Comparison of ENCODE assay signal across 14 cellular contexts in genomic region chr4:73867783-73868182, GRCh38. TPM values are rescaled to one million over a fixed set of nuclear protein-coding genes. Genes with fewer than 3 reads are reported as not detected.
DNase-seq lines count a peak whose midpoint lies in the region; ATAC-seq and TF ChIP-seq lines count a peak whose summit lies in the region.
"Had no signal": no experiment of that assay in that cellular context is flagged by ENCODE, and none has a peak within 500 bp of the region (broad histone marks: within the 10 kb centered on the region; RNA-seq: fewer than 3 reads in every experiment).

No MANE protein-coding gene starts in this region.

- H3K27me3 ChIP-seq in brain microvascular endothelial cell (replicated peaks), result no peaks in the 10 kb centered on the region
- no peaks in the 10 kb centered on the region for H3K27me3 ChIP-seq in left lung
- peaks cover 0 to 19% of the 10 kb centered on the region in 2 donors for H3K27me3 ChIP-seq in tibial nerve

- TF ChIP-seq POLR2A in tibial nerve (IDR thresholded peaks at IDR 0.05), result no peak

- H3K9me3 ChIP-seq in left lung, result no peaks in the 10 kb centered on the region
- H3K9me3 ChIP-seq in tibial nerve, result no peaks in the 10 kb centered on the region
- H3K9me3 ChIP-seq: SJSA1 had no signal

- 86 to 96% methylated on average over 3 of the region's 3 CpGs for WGBS in tibial nerve, 2 donors

- H3K27ac ChIP-seq in brain microvascular endothelial cell (no peak overlapping the region), left lung (peak overlapping the region in 1 of 2 donors; percentile 94), tibial nerve (no peak overlapping the region)
- H3K27ac ChIP-seq: SJSA1 had no signal

- H3K4me3 ChIP-seq in brain microvascular endothelial cell (ENCODE audit: low read depth, low read length) (no peak overlapping the region), left lung (no peak overlapping the region), tibial nerve (no peak overlapping the region)
- H3K4me3 ChIP-seq: SJSA1 had no signal

- no peak overlapping the region for H3K4me3 Mint-ChIP-seq in activated CD4-positive, alpha-beta memory T cell treated with anti-CD3 and anti-CD28 coated beads, Interleukin-2, amount 10 ng/mL, durations not matched to agents 7 days and 5 days

- CTCF ChIA-PET in activated CD4-positive, alpha-beta memory T cell treated with anti-CD3 and anti-CD28 coated beads, Interleukin-2, amount 10 ng/mL, durations not matched to agents 7 days and 5 days (lab: Charles Lee), result no interaction called here

- in situ Hi-C loops in brain microvascular endothelial cell (cut with HindIII; ENCODE audit: low pct_ligation_motif_present, low sequenced_read_pairs), result no loop called here

- H3K4me1 ChIP-seq in left lung, result peaks cover 0 to 61% of the 10 kb centered on the region in 2 donors
- H3K4me1 ChIP-seq in tibial nerve, result peaks cover 0 to 18% (median 0%) of the 10 kb centered on the region in 4 donors

- H3K27me3 Mint-ChIP-seq in activated CD4-positive, alpha-beta memory T cell treated with anti-CD3 and anti-CD28 coated beads, Interleukin-2, amount 10 ng/mL, durations not matched to agents 7 days and 5 days, result peaks cover 10% of the 10 kb centered on the region

- no peak overlapping the region for H3K27ac Mint-ChIP-seq in activated CD4-positive, alpha-beta memory T cell treated with anti-CD3 and anti-CD28 coated beads, Interleukin-2, amount 10 ng/mL, durations not matched to agents 7 days and 5 days

- POLR2A ChIA-PET in activated CD4-positive, alpha-beta memory T cell treated with anti-CD3 and anti-CD28 coated beads, Interleukin-2, amount 10 ng/mL, durations not matched to agents 7 days and 5 days (lab: Charles Lee), result no interaction called here

- no peak for TF ChIP-seq EP300 in tibial nerve (IDR thresholded peaks at IDR 0.05)

- ATAC-seq in left lung (peak; percentile 75), HG02610 (IDR thresholded peaks at IDR 0.05; ENCODE audit: unreplicated experiment) (no peak)

- DNase-seq in ELF-1 (ENCODE audit: low read depth, low spot score) (peak; percentile 39), NCI-H226 (peak; percentile 23), brain microvascular endothelial cell (no peak), left lung (peak in 1 of 2 donors; percentile 49), dedifferentiated amniotic fluid mesenchymal stem cell (ENCODE audit: extremely low spot score) (no peak), tibial nerve (ENCODE audit: low spot score in 2 of 2) (no peak)
- no peak for DNase-seq in activated CD4-positive, alpha-beta memory T cell treated with anti-CD3 and anti-CD28 coated beads, Interleukin-2, amount 10 ng/mL, durations not matched to agents 7 days and 5 days
- DNase-seq: activated CD4-positive, CD25-positive, alpha-beta regulatory T cell treated with anti-CD3 and anti-CD28 coated beads, Interleukin-2, amount 50 U/mL, for 72 hours; activated effector memory CD4-positive, alpha-beta T cell treated with Interleukin-2 at 50 U/mL for 16 hours; central memory CD4-positive, alpha-beta T cell; NCI-H2171; nucleus accumbens had no signal

- H3K4me1 Mint-ChIP-seq in activated CD4-positive, alpha-beta memory T cell treated with anti-CD3 and anti-CD28 coated beads, Interleukin-2, amount 10 ng/mL, durations not matched to agents 7 days and 5 days, result no peaks in the 10 kb centered on the region

- TF ChIP-seq CTCF in brain microvascular endothelial cell (IDR thresholded peaks at IDR 0.05; ENCODE audit: low read depth, low read length, missing control alignments), result peak; percentile 11
- no peak for TF ChIP-seq CTCF in left lung (IDR thresholded peaks at IDR 0.05)
- no peak for TF ChIP-seq CTCF in tibial nerve (IDR thresholded peaks at IDR 0.05)

- no peaks in the 10 kb centered on the region for H3K36me3 Mint-ChIP-seq in activated CD4-positive, alpha-beta memory T cell treated with anti-CD3 and anti-CD28 coated beads, Interleukin-2, amount 10 ng/mL, durations not matched to agents 7 days and 5 days (ENCODE audit: low read depth)

- no peaks in the 10 kb centered on the region for H3K9me3 Mint-ChIP-seq in activated CD4-positive, alpha-beta memory T cell treated with anti-CD3 and anti-CD28 coated beads, Interleukin-2, amount 10 ng/mL, durations not matched to agents 7 days and 5 days

- intact Hi-C loops in left lung (cut with DNase I), result no loop called here

- no peaks in the 10 kb centered on the region for H3K36me3 ChIP-seq in brain microvascular endothelial cell (replicated peaks)
- no peaks in the 10 kb centered on the region for H3K36me3 ChIP-seq in left lung
- no peaks in the 10 kb centered on the region for H3K36me3 ChIP-seq in tibial nerve
- H3K36me3 ChIP-seq: SJSA1 had no signal

RNA-seq across cellular contexts. Expression of gene CXCL1, which starts 1.4 kb away (rescaled TPM):
- total RNA-seq in left lung (10 to 100 TPM in 1 of 2 donors, 1 to 10 TPM in 1; 4.1 to 39.0 TPM), tibial nerve (1 to 10 TPM in 2 of 4 donors, under 1 TPM in 1, not detected in 1; 0.84 to 2.7 (median 1.3) TPM)
- not detected for total RNA-seq in activated CD4-positive, alpha-beta memory T cell treated with anti-CD3 and anti-CD28 coated beads, Interleukin-2, amount 10 ng/mL, durations not matched to agents 7 days and 5 days

RNA-seq across cellular contexts. Expression of gene PF4V1, which starts 14.7 kb away (rescaled TPM):
- total RNA-seq in left lung (not detected), tibial nerve (not detected)
- not detected for total RNA-seq in activated CD4-positive, alpha-beta memory T cell treated with anti-CD3 and anti-CD28 coated beads, Interleukin-2, amount 10 ng/mL, durations not matched to agents 7 days and 5 days
- total RNA-seq: SJSA1 had no signal

RNA-seq across cellular contexts. Expression of gene CXCL6, which starts 31.3 kb away (rescaled TPM):
- total RNA-seq in left lung (1 to 10 TPM in 1 of 2 donors, under 1 TPM in 1; 0.15 to 4.8 TPM), tibial nerve (1 to 10 TPM in 1 of 4 donors, not detected in 3; 2.2 TPM)
- total RNA-seq in activated CD4-positive, alpha-beta memory T cell treated with anti-CD3 and anti-CD28 coated beads, Interleukin-2, amount 10 ng/mL, durations not matched to agents 7 days and 5 days, result not detected
- total RNA-seq: SJSA1 had no signal

Comparison
In these comparisons a context has a peak if more than half of its experiments do, and no peak if none do; other contexts are left out.
1. DNase-seq: peak in ELF-1 (single experiment) and NCI-H226 (single experiment); none in brain microvascular endothelial cell (single experiment), dedifferentiated amniotic fluid mesenchymal stem cell (single experiment), tibial nerve (0 of 2) and activated CD4-positive, alpha-beta memory T cell treated with anti-CD3 and anti-CD28 coated beads, Interleukin-2, amount 10 ng/mL, durations not matched to agents 7 days and 5 days (single experiment).